Comparison of ENCODE assay signal across 1 cellular context in genomic region chr6:35328108-35328723, GRCh38.
TF ChIP-seq lines count a peak whose summit lies in the region.

No MANE protein-coding gene starts in this region.

TF ChIP-seq in HepG2, 621 proteins besides CTCF, POLR2A, EP300 and RAD21 (continued from another document):
- TF ChIP-seq ZFP36L1 (CRISPR knock-in tag; IDR thresholded peaks at IDR 0.05), result no peak
- TF ChIP-seq USF2 (IDR thresholded peaks at IDR 0.05; ENCODE audit: low read depth, low read length), result peak; percentile 72
- TF ChIP-seq USF2 (CRISPR knock-in tag; IDR thresholded peaks at IDR 0.05; ENCODE audit: borderline replicate concordance), result peak; percentile 86; the same call in 1 of the 2 replicates
- no peak for TF ChIP-seq ZBTB1 (CRISPR knock-in tag; IDR thresholded peaks at IDR 0.05; ENCODE audit: borderline replicate concordance)
- no peak for TF ChIP-seq SMAD1 (CRISPR knock-in tag; IDR thresholded peaks at IDR 0.05; ENCODE audit: borderline replicate concordance, low read depth)
- TF ChIP-seq PHF8 (CRISPR knock-in tag; IDR thresholded peaks at IDR 0.05), result peak; percentile 26; the same call in 1 of the 2 replicates
- TF ChIP-seq NONO (IDR thresholded peaks at IDR 0.05), result no peak
- TF ChIP-seq NONO (CRISPR knock-in tag; conservative IDR thresholded peaks at IDR 0.05), result no peak
- no peak for TF ChIP-seq WIZ (CRISPR knock-in tag; IDR thresholded peaks at IDR 0.05)
- no peak for TF ChIP-seq BATF2 (CRISPR knock-in tag; IDR thresholded peaks at IDR 0.05)
